ENCODE assay signal across 14 cellular contexts in the genomic region with DNA sequence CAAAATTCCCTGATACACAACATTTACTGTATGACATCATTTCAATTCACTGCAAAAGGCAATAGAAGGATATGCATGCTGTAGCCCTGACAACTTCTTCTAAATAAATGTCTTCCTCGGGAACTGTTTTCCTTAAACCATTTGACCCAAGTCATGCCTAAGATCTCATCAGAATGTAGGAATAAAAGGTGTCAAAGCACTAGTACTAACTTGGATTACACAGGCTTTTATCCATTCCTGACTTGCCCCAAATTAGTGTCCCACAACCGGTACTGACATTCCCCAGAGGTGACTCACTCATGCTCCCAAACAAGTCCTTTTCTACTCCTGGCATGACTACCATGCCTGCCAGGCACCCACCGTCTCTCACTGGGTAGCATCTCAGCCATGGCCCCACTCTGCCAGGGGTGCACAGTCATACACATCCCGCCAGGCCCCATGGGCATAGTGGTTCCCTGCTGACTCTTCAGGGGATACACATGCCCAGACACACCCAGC. TPM values are rescaled to one million over a fixed set of nuclear protein-coding genes. Genes with fewer than 3 reads are reported as not detected.
DNase-seq lines count a peak whose midpoint lies in the region; ATAC-seq lines count a peak whose summit lies in the region.
"Had no signal": no experiment of that assay in that cellular context is flagged by ENCODE, and none has a peak within 500 bp of the region (broad histone marks: within the 10 kb centered on the region; RNA-seq: fewer than 3 reads in every experiment).

No MANE protein-coding gene starts in this region.

- peaks cover 7% of the 10 kb centered on the region for H3K4me1 ChIP-seq in BLaER1
- H3K4me1 ChIP-seq: heart left ventricle, psoas muscle, testis had no signal

- no peaks in the 10 kb centered on the region for H3K36me3 Mint-ChIP-seq in activated CD4-positive, alpha-beta T cell treated with anti-CD3 and anti-CD28 coated beads for 36 hours (ENCODE audit: low read depth)
- H3K36me3 Mint-ChIP-seq: CD14-positive monocyte had no signal

- H4K20me1 ChIP-seq in BLaER1: no peaks in the 10 kb centered on the region

- H3K36me3 ChIP-seq in BLaER1: no peaks in the 10 kb centered on the region
- H3K36me3 ChIP-seq: heart left ventricle had no signal

- H3K9me3 ChIP-seq in BLaER1: peaks cover 5% of the 10 kb centered on the region; the same call in 1 of the 2 replicates
- H3K9me3 ChIP-seq: heart left ventricle, psoas muscle, testis had no signal

- DNase-seq in HS-5 (ENCODE audit: low read depth): peak; percentile 76
- DNase-seq in astrocyte of the hippocampus (ENCODE audit: low read depth, low spot score): peak; percentile 88
- DNase-seq in iPS-NIHi7 (ENCODE audit: extremely low spot score): peak; percentile 60
- no peak for DNase-seq in NCI-H1048 (lab: John Stamatoyannopoulos, UW)
- no peak for DNase-seq in activated CD4-positive, alpha-beta T cell treated with anti-CD3 and anti-CD28 coated beads for 36 hours
- DNase-seq in activated CD4-positive, CD25-positive, alpha-beta regulatory T cell (lab: John Stamatoyannopoulos, UW): no peak
- DNase-seq: heart left ventricle, psoas muscle, testis had no signal

- H3K4me3 ChIP-seq in BLaER1: no peak overlapping the region
- H3K4me3 ChIP-seq: heart left ventricle, psoas muscle, testis had no signal

- no peak overlapping the region for H3K27ac Mint-ChIP-seq in activated CD4-positive, alpha-beta T cell treated with anti-CD3 and anti-CD28 coated beads for 36 hours
- H3K27ac Mint-ChIP-seq: CD14-positive monocyte, memory B cell had no signal

- H3K27me3 ChIP-seq in BLaER1: no peaks in the 10 kb centered on the region
- H3K27me3 ChIP-seq: heart left ventricle, testis had no signal

- H3K27me3 Mint-ChIP-seq in activated CD4-positive, alpha-beta T cell treated with anti-CD3 and anti-CD28 coated beads for 36 hours: peaks cover 3% of the 10 kb centered on the region

- H3K9ac ChIP-seq in BLaER1: no peak overlapping the region

- intact Hi-C loops in activated CD4-positive, alpha-beta T cell treated with anti-CD3 and anti-CD28 coated beads for 36 hours (cut with DNase I, micrococcal nuclease): no loop called here

- H3K4me2 ChIP-seq in BLaER1: peak overlapping the region; percentile 29; the same call in 1 of the 2 replicates

- CTCF ChIA-PET in activated CD4-positive, alpha-beta T cell treated with anti-CD3 and anti-CD28 coated beads for 36 hours (lab: Charles Lee): no interaction called here

- no peaks in the 10 kb centered on the region for H3K9me3 Mint-ChIP-seq in activated CD4-positive, alpha-beta T cell treated with anti-CD3 and anti-CD28 coated beads for 36 hours (ENCODE audit: low read depth)

- ATAC-seq in activated CD4-positive, alpha-beta T cell treated with anti-CD3 and anti-CD28 coated beads for 36 hours: no peak
- no peak for ATAC-seq in HG03175 (IDR thresholded peaks at IDR 0.05; ENCODE audit: unreplicated experiment)
- ATAC-seq: activated CD4-positive, CD25-positive, alpha-beta regulatory T cell treated with anti-CD3 and anti-CD28 coated beads, Interleukin-2, amount 50 U/mL, for 24 hours; psoas muscle had no signal

- POLR2A ChIA-PET in activated CD4-positive, alpha-beta T cell treated with anti-CD3 and anti-CD28 coated beads for 36 hours (lab: Charles Lee): no interaction called here

- H3K27ac ChIP-seq in BLaER1: no peak overlapping the region
- H3K27ac ChIP-seq: heart left ventricle, psoas muscle, testis had no signal

- no peak overlapping the region for H3K4me3 Mint-ChIP-seq in activated CD4-positive, alpha-beta T cell treated with anti-CD3 and anti-CD28 coated beads for 36 hours
- H3K4me3 Mint-ChIP-seq: CD14-positive monocyte, memory B cell had no signal

- H3K4me1 Mint-ChIP-seq in activated CD4-positive, alpha-beta T cell treated with anti-CD3 and anti-CD28 coated beads for 36 hours: no peaks in the 10 kb centered on the region
- H3K4me1 Mint-ChIP-seq: memory B cell had no signal

RNA-seq across cellular contexts. Expression of a gene that starts 34.8 kb away (rescaled TPM):
- total RNA-seq in activated CD4-positive, alpha-beta T cell treated with anti-CD3 and anti-CD28 coated beads for 36 hours: 10 to 100 TPM; 11.9 to 14.3 TPM

Comparison
In these comparisons a context has a peak if more than half of its experiments do, and no peak if none do; other contexts are left out.
1. DNase-seq: peak in HS-5 (single experiment), astrocyte of the hippocampus (single experiment) and iPS-NIHi7 (single experiment); none in NCI-H1048 (single experiment), activated CD4-positive, alpha-beta T cell treated with anti-CD3 and anti-CD28 coated beads for 36 hours (single experiment) and activated CD4-positive, CD25-positive, alpha-beta regulatory T cell (0 of 4).